8 cellular contexts compared by ENCODE assay signal in genomic region chr10:110681023-110681681, GRCh38. TPM values are rescaled to one million over a fixed set of nuclear protein-coding genes. Genes with fewer than 3 reads are reported as not detected.
DNase-seq lines count a peak whose midpoint lies in the region; ATAC-seq and TF ChIP-seq lines count a peak whose summit lies in the region.

No MANE protein-coding gene starts in this region.

- WGBS in heart right ventricle, 2 donors, result 21 to 34% methylated on average over 7 of the region's 7 CpGs

- no peaks in the 10 kb centered on the region for H3K4me1 Mint-ChIP-seq in activated CD4-positive, alpha-beta memory T cell treated with anti-CD3 and anti-CD28 coated beads, Interleukin-2, amount 10 ng/mL, durations not matched to agents 7 days and 5 days

- H3K27ac Mint-ChIP-seq in activated CD4-positive, alpha-beta memory T cell treated with anti-CD3 and anti-CD28 coated beads, Interleukin-2, amount 10 ng/mL, durations not matched to agents 7 days and 5 days, result no peak overlapping the region

- peak; percentile 2 for DNase-seq in NCI-H1105 treated with DMSO at 0.1 percent for 48 hours (lab: John Stamatoyannopoulos, UW)
- no peak for DNase-seq in NCI-H1105 (lab: John Stamatoyannopoulos, UW)
- peak; percentile 39 for DNase-seq in LHCN-M2 (ENCODE audit: low read depth)
- peak; percentile 37 for DNase-seq in activated CD4-positive, alpha-beta memory T cell treated with anti-CD3 and anti-CD28 coated beads, Interleukin-2, amount 10 ng/mL, durations not matched to agents 7 days and 5 days
- peak; percentile 23 to 57 for DNase-seq in heart right ventricle
- peak; percentile 21 for DNase-seq in stimulated activated CD4-positive, alpha-beta T cell treated with anti-CD3 and anti-CD28 coated beads, Interleukin-12 subunit alpha, Interleukin-12 subunit beta, amount 100 ng/mL, for 4 hours
- no peak for DNase-seq in NCI-H1930 (lab: John Stamatoyannopoulos, UW)

- peaks cover 20% of the 10 kb centered on the region for H3K27me3 Mint-ChIP-seq in activated CD4-positive, alpha-beta memory T cell treated with anti-CD3 and anti-CD28 coated beads, Interleukin-2, amount 10 ng/mL, durations not matched to agents 7 days and 5 days

- peak overlapping the region; percentile 7 to 89 (median 78) for H3K27ac ChIP-seq in heart right ventricle

- peak; percentile 31 to 68 (median 62) for TF ChIP-seq CTCF in heart right ventricle (IDR thresholded peaks at IDR 0.05)

- peaks cover 0 to 76% (median 35%) of the 10 kb centered on the region in 9 donors for H3K4me1 ChIP-seq in heart right ventricle

- no peaks in the 10 kb centered on the region for H3K36me3 ChIP-seq in heart right ventricle

- intact Hi-C loops in heart right ventricle (cut with DNase I), result loop anchor here in 7 of 10 donors (5.0 kb wide), 3 partner anchors 34 to 69 kb away; partner anchors contain the start of gene RBM20 (in 1 of the 7)

- H3K4me3 ChIP-seq in heart right ventricle, result no peak overlapping the region

- H3K27me3 ChIP-seq in heart right ventricle, result peaks cover 0 to 4% (median 0%) of the 10 kb centered on the region in 7 donors

- peak; percentile 52 to 69 (median 60) for ATAC-seq in heart right ventricle
- ATAC-seq in HG03342 (IDR thresholded peaks at IDR 0.05; ENCODE audit: unreplicated experiment), result no peak

- no peaks in the 10 kb centered on the region for H3K9me3 ChIP-seq in heart right ventricle

- no peaks in the 10 kb centered on the region for H3K36me3 Mint-ChIP-seq in activated CD4-positive, alpha-beta memory T cell treated with anti-CD3 and anti-CD28 coated beads, Interleukin-2, amount 10 ng/mL, durations not matched to agents 7 days and 5 days (ENCODE audit: low read depth)

- POLR2A ChIA-PET in activated CD4-positive, alpha-beta memory T cell treated with anti-CD3 and anti-CD28 coated beads, Interleukin-2, amount 10 ng/mL, durations not matched to agents 7 days and 5 days (lab: Charles Lee), result no interaction called here

- H3K4me3 Mint-ChIP-seq in activated CD4-positive, alpha-beta memory T cell treated with anti-CD3 and anti-CD28 coated beads, Interleukin-2, amount 10 ng/mL, durations not matched to agents 7 days and 5 days, result no peak overlapping the region

- H3K9me3 Mint-ChIP-seq in activated CD4-positive, alpha-beta memory T cell treated with anti-CD3 and anti-CD28 coated beads, Interleukin-2, amount 10 ng/mL, durations not matched to agents 7 days and 5 days, result no peaks in the 10 kb centered on the region

- CTCF ChIA-PET in activated CD4-positive, alpha-beta memory T cell treated with anti-CD3 and anti-CD28 coated beads, Interleukin-2, amount 10 ng/mL, durations not matched to agents 7 days and 5 days (lab: Charles Lee), result interaction anchor here (0.9 to 3.4 kb wide), 6 partner anchors 9 to 374 kb away, joined by 3 to 22 read pairs (median 4); no protein-coding TSS in a partner anchor

RNA-seq across cellular contexts. Expression of gene RBM20, which starts 37.0 kb away (rescaled TPM):
- 0.51 and 0.57 TPM in 2 replicates for total RNA-seq in LHCN-M2 (2014; rRNA removed)
- 0.50 TPM for polyA plus RNA-seq in LHCN-M2 (2012)
- total RNA-seq in activated CD4-positive, alpha-beta memory T cell treated with anti-CD3 and anti-CD28 coated beads, Interleukin-2, amount 10 ng/mL, durations not matched to agents 7 days and 5 days, result under 1 TPM in 1 of 2 experiments, not detected in 1; 0.03 TPM
- total RNA-seq in heart right ventricle, result 100 to 1,000 TPM in 8 of 10 donors, 10 to 100 TPM in 2; 69.4 to 186 (median 145) TPM
- polyA plus RNA-seq in heart right ventricle, result 10 to 100 TPM; 10.1 to 61.9 TPM

Comparison
In these comparisons a context has a peak if more than half of its experiments do, and no peak if none do; other contexts are left out.
1. DNase-seq: peak in NCI-H1105 treated with DMSO at 0.1 percent for 48 hours (single experiment), LHCN-M2 (single experiment), activated CD4-positive, alpha-beta memory T cell treated with anti-CD3 and anti-CD28 coated beads, Interleukin-2, amount 10 ng/mL, durations not matched to agents 7 days and 5 days (single experiment), heart right ventricle (2 of 2) and stimulated activated CD4-positive, alpha-beta T cell treated with anti-CD3 and anti-CD28 coated beads, Interleukin-12 subunit alpha, Interleukin-12 subunit beta, amount 100 ng/mL, for 4 hours (single experiment); none in NCI-H1105 (single experiment) and NCI-H1930 (0 of 2).
2. RNA of gene RBM20, which starts 37.0 kb away (total RNA-seq): 69.4 to 186 TPM in heart right ventricle; 0.51 to 0.57 TPM in LHCN-M2 and 0.03 TPM in activated CD4-positive, alpha-beta memory T cell treated with anti-CD3 and anti-CD28 coated beads, Interleukin-2, amount 10 ng/mL, durations not matched to agents 7 days and 5 days; every median in the first group is over 10 times any median in the second.